24 cellular contexts compared by ENCODE assay signal in the genomic region with DNA sequence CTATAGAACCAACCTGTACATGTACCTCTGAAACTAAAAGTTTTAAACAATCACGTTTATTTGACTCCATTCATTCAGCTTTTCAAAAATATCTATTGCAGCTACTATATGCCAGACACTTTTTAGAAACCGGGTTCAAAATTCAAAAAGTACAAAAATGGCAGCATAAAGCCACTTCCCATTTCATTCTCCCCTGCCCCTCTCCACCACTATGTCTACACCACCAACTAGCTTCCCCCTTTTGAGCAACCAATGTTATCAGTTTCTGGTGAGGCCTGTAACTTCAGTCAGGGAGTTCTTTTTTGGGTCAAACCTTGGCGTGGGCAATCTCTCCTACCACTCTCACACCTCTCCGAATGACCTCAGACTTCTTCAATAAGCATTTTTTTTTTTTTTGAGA. TPM values are rescaled to one million over a fixed set of nuclear protein-coding genes. Genes with fewer than 3 reads are reported as not detected.
"Had no signal": no experiment of that assay in that cellular context is flagged by ENCODE, and none has a peak within 500 bp of the region (broad histone marks: within the 10 kb centered on the region; RNA-seq: fewer than 3 reads in every experiment).

No MANE protein-coding gene starts in this region.

- DNase-seq: dermis blood vessel endothelial cell; effector memory CD4-positive, alpha-beta T cell; foreskin keratinocyte; heart left ventricle; kidney; natural killer cell; occipital lobe; ovary; posterior cingulate gyrus; psoas muscle; right cardiac atrium; sigmoid colon; stimulated activated CD4-positive, alpha-beta T cell treated with anti-CD3 and anti-CD28 coated beads, Interleukin-2, amount 100 ng/mL, for 24 hours; stimulated activated CD4-positive, alpha-beta T cell treated with anti-CD3 and anti-CD28 coated beads, Interleukin-4, amount 100 ng/mL, for 24 hours; stimulated activated naive CD4-positive, alpha-beta T cell treated with Interleukin-2 at 50 U/mL for 16 hours; stomach; thyroid gland; trophoblast cell had no signal

- H3K4me3 ChIP-seq: esophagus muscularis mucosa, gastroesophageal sphincter, heart left ventricle, hepatocyte, lung, ovary, psoas muscle, sigmoid colon, stomach, thyroid gland had no signal

- ATAC-seq: foreskin keratinocyte; gastroesophageal sphincter; heart left ventricle; left lobe of liver; natural killer cell; psoas muscle; right cardiac atrium; stimulated activated effector memory CD8-positive, alpha-beta T cell treated with anti-CD3 and anti-CD28 coated beads, Interleukin-12 subunit alpha, Interleukin-12 subunit beta, amount 100 ng/mL, for 72 hours had no signal

RNA-seq across cellular contexts. Expression of a gene that starts 11.6 kb away (rescaled TPM):
- total RNA-seq: foreskin keratinocyte had no signal
